ENCODE assay signal across 22 cellular contexts in genomic region chr5:22539756-22540155, GRCh38.
"Had no signal": no experiment of that assay in that cellular context is flagged by ENCODE, and none has a peak within 500 bp of the region (broad histone marks: within the 10 kb centered on the region; RNA-seq: fewer than 3 reads in every experiment).

No MANE protein-coding gene starts in this region.

- H3K27me3 ChIP-seq: dorsolateral prefrontal cortex, esophagus squamous epithelium, gastrocnemius medialis, heart right ventricle, left lung had no signal

- H3K27ac ChIP-seq: coronary artery, dorsolateral prefrontal cortex, epithelial cell of prostate, esophagus squamous epithelium, gastrocnemius medialis, heart right ventricle, left lung, lower lobe of right lung had no signal

- ATAC-seq: esophagus mucosa, gastrocnemius medialis, heart right ventricle, left cardiac atrium, left lung, left ventricle myocardium superior, lower lobe of right lung had no signal

- H3K4me3 ChIP-seq: coronary artery, dorsolateral prefrontal cortex, esophagus squamous epithelium, gastrocnemius medialis, heart right ventricle, left lung, lower lobe of right lung had no signal

- H3K4me3 Mint-ChIP-seq: mesothelial cell of epicardium had no signal

- DNase-seq: dermis blood vessel endothelial cell; dorsolateral prefrontal cortex; effector CD4-positive, alpha-beta T cell; effector memory CD4-positive, alpha-beta T cell; erythroblast; esophagus squamous epithelium; foreskin fibroblast; foreskin melanocyte; gastrocnemius medialis; glutamatergic neuron; head of caudate nucleus; heart right ventricle; hippocampal formation; left cardiac atrium; left lung; left ventricle myocardium superior; lower lobe of right lung; mesenchymal stem cell had no signal

- H3K36me3 ChIP-seq: esophagus squamous epithelium, gastrocnemius medialis, heart right ventricle, left lung, lower lobe of right lung had no signal

- H3K9me3 ChIP-seq: esophagus squamous epithelium, gastrocnemius medialis, left lung, lower lobe of right lung had no signal

- H3K27ac Mint-ChIP-seq: mesothelial cell of epicardium had no signal

- H3K4me1 ChIP-seq: esophagus squamous epithelium, gastrocnemius medialis, heart right ventricle, left lung, lower lobe of right lung had no signal
